8 cellular contexts compared by ENCODE assay signal in the genomic region with DNA sequence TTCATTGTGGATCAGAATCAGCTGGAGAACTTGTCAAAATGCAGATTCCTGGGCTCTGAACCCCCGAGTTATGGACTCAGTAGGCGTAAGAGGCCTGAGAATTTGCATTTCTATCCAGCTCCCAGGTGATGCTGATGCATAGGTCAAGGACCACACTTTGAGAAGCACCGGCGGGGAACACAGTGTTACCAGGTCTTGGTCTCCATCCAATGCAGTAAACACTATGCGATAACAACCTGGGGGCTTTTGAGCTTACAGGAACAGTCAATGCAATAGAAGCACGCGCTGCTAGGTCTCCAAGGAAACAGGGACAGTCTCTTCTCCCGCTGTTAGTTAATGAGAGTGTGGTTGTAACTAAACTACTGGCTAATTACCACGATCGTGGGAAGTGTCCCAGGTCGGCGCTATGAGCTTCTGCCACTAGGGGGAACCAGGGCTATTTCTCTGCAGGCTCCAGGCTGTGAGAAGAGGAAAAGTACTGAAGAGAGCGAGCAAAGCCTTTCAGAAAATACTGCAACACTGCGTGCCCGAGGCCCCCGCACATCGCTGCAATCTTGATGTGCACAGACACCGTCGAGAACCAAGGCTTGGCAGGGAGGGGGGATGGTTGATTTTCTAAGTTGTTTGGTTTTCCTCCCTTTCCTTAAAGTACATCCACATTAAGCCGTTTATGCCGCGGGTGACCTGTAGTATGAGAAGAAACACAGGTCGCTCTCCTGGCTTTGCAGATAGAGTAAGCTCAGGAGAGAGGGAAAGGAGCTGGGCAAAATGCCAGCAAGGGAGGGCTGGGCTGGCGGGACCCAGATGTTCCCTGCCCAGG. TPM values are rescaled to one million over a fixed set of nuclear protein-coding genes. Genes with fewer than 3 reads are reported as not detected.
A peak's percentile ranks its signal among the peaks of the same experiment; 100 is the strongest.
DNase-seq lines count a peak whose midpoint lies in the region; ATAC-seq and TF ChIP-seq lines count a peak whose summit lies in the region.

No MANE protein-coding gene starts in this region.

- H3K4me3 Mint-ChIP-seq in natural killer cell, result peak overlapping the region; percentile 81
- peak overlapping the region; percentile 53 for H3K4me3 Mint-ChIP-seq in stimulated activated memory B cell treated with anti-CD40 and anti-IgM and Interleukin-4, amounts not matched to agents 10 μg/mL and 1 μg/mL and 100 μg/mL, for 72 hours

- peak; percentile 87 for DNase-seq in AG20443 (ENCODE audit: low spot score)
- DNase-seq in activated T-cell treated with anti-CD3 and anti-CD28 coated beads, Interleukin-2, amount 50 U/mL, for 1 hour, result peak; percentile 70
- peak; percentile 51 for DNase-seq in fibroblast of gingiva (ENCODE audit: low read depth)
- peak; percentile 58 for DNase-seq in natural killer cell

- peaks cover 12% of the 10 kb centered on the region for H3K4me1 ChIP-seq in OCI-LY3 (ENCODE audit: low read length)

- no peaks in the 10 kb centered on the region for H3K9me3 ChIP-seq in OCI-LY3 (ENCODE audit: insufficient read depth, low read length)

- no peaks in the 10 kb centered on the region for H4K20me1 ChIP-seq in OCI-LY3 (ENCODE audit: insufficient read depth, low read length)

- TF ChIP-seq EP300 in Ishikawa (IDR thresholded peaks at IDR 0.05; ENCODE audit: borderline replicate concordance), result no peak

- intact Hi-C loops in natural killer cell (cut with micrococcal nuclease), result loop anchor here (5.0 kb wide), 2 partner anchors 145 to 225 kb away; no protein-coding TSS in a partner anchor

- H3K36me3 Mint-ChIP-seq in natural killer cell, result no peaks in the 10 kb centered on the region
- H3K36me3 Mint-ChIP-seq in stimulated activated memory B cell treated with anti-CD40 and anti-IgM and Interleukin-4, amounts not matched to agents 10 μg/mL and 1 μg/mL and 100 μg/mL, for 72 hours, result no peaks in the 10 kb centered on the region

- H3K27ac ChIP-seq in OCI-LY3 (ENCODE audit: low read length), result no peak overlapping the region

- H3K27ac Mint-ChIP-seq in natural killer cell, result peak overlapping the region in 1 of 2 donors; percentile 8
- no peak overlapping the region for H3K27ac Mint-ChIP-seq in stimulated activated memory B cell treated with anti-CD40 and anti-IgM and Interleukin-4, amounts not matched to agents 10 μg/mL and 1 μg/mL and 100 μg/mL, for 72 hours

- H3K9ac ChIP-seq in OCI-LY3 (ENCODE audit: low read length), result no peak overlapping the region

- H3K36me3 ChIP-seq in OCI-LY3 (replicated peaks; ENCODE audit: low read depth, low read length), result no peaks in the 10 kb centered on the region

- no peaks in the 10 kb centered on the region for H3K79me2 ChIP-seq in OCI-LY3 (ENCODE audit: low read length)

- peaks cover 31% of the 10 kb centered on the region for H3K27me3 ChIP-seq in OCI-LY3 (ENCODE audit: low read depth, low read length)

- ATAC-seq in GM19351 (IDR thresholded peaks at IDR 0.05; ENCODE audit: unreplicated experiment) (peak; percentile 78), natural killer cell (peak; percentile 70 to 88 (median 82))
- ATAC-seq in stimulated activated memory B cell treated with anti-CD40 and anti-IgM and Interleukin-4, amounts not matched to agents 10 μg/mL and 1 μg/mL and 100 μg/mL, for 72 hours, result peak; percentile 86

- TF ChIP-seq CTCF in OCI-LY3 (IDR thresholded peaks at IDR 0.05; ENCODE audit: low read depth, low read length) (peak; percentile 90), natural killer cell (IDR thresholded peaks at IDR 0.05) (peak; percentile 87)

- TF ChIP-seq RAD21 in Ishikawa (IDR thresholded peaks at IDR 0.05; ENCODE audit: low read depth), result peak; percentile 70

- no peak overlapping the region for H2AFZ ChIP-seq in OCI-LY3 (ENCODE audit: low read depth, low read length)

- peak overlapping the region; percentile 35 for H3K4me2 ChIP-seq in OCI-LY3 (ENCODE audit: low read length)

- H3K27me3 Mint-ChIP-seq in natural killer cell (ENCODE audit: low read depth in 2 of 2), result peaks cover 12 to 14% of the 10 kb centered on the region in 2 donors
- peaks cover 35% of the 10 kb centered on the region for H3K27me3 Mint-ChIP-seq in stimulated activated memory B cell treated with anti-CD40 and anti-IgM and Interleukin-4, amounts not matched to agents 10 μg/mL and 1 μg/mL and 100 μg/mL, for 72 hours

- peaks cover 16 to 25% of the 10 kb centered on the region in 2 donors for H3K4me1 Mint-ChIP-seq in natural killer cell
- H3K4me1 Mint-ChIP-seq in stimulated activated memory B cell treated with anti-CD40 and anti-IgM and Interleukin-4, amounts not matched to agents 10 μg/mL and 1 μg/mL and 100 μg/mL, for 72 hours, result peaks cover 28% of the 10 kb centered on the region

- no peak overlapping the region for H3K4me3 ChIP-seq in OCI-LY3 (ENCODE audit: low read length)

- no peaks in the 10 kb centered on the region for H3K9me3 Mint-ChIP-seq in natural killer cell
- H3K9me3 Mint-ChIP-seq in stimulated activated memory B cell treated with anti-CD40 and anti-IgM and Interleukin-4, amounts not matched to agents 10 μg/mL and 1 μg/mL and 100 μg/mL, for 72 hours, result no peaks in the 10 kb centered on the region

TF ChIP-seq in Ishikawa, 13 proteins besides CTCF, POLR2A, EP300 and RAD21:
- TF ChIP-seq YY1 (IDR thresholded peaks at IDR 0.05; ENCODE audit: low read depth) (no peak), TCF12 (IDR thresholded peaks at IDR 0.05; ENCODE audit: low read depth) (no peak), TEAD4 (IDR thresholded peaks at IDR 0.05) (no peak), EGR1 (IDR thresholded peaks at IDR 0.05) (no peak), FOXM1 (IDR thresholded peaks at IDR 0.05; ENCODE audit: borderline replicate concordance, low read depth) (no peak), NFIC (IDR thresholded peaks at IDR 0.05) (no peak)

RNA-seq across cellular contexts. Expression of a gene that starts 52.0 kb away (rescaled TPM):
- not detected for total RNA-seq in natural killer cell
